In the genomic region with DNA sequence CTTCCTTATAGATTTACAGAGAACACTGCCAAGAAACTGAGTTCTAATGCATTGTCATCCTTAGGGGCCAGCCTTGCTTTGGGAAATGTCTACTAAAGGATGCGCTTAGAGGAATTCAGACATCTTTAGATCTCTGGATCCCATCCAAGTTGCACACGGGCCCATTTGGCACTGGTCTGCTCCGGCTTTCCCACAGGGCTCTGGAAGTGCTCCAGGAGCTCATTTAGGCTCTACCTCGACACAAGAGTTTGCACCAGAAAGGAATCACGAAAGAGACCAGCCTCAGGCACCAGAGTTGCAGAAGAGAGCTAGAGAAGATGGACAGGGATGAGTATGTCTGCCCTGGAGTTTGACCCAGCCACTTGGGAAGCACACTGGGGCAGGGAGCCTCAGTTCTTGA, we compare ENCODE assay signal across 17 cellular contexts.
A peak's percentile ranks its signal among the peaks of the same experiment; 100 is the strongest.
DNase-seq lines count a peak whose midpoint lies in the region; ATAC-seq, FAIRE-seq and TF ChIP-seq lines count a peak whose summit lies in the region.
"Had no signal": no experiment of that assay in that cellular context is flagged by ENCODE, and none has a peak within 500 bp of the region (broad histone marks: within the 10 kb centered on the region; RNA-seq: fewer than 3 reads in every experiment).

No MANE protein-coding gene starts in this region.

- H4K20me1 ChIP-seq in IMR-90 (ENCODE audit: insufficient read depth, low read length): no peaks in the 10 kb centered on the region

- H4K91ac ChIP-seq in IMR-90 (ENCODE audit: insufficient read depth, low read depth, low read length) (no peak overlapping the region), mesenchymal stem cell (ENCODE audit: low read length) (no peak overlapping the region)

- no peak overlapping the region for H3K14ac ChIP-seq in IMR-90 (replicated peaks; ENCODE audit: low read depth, low read length)
- no peak overlapping the region for H3K14ac ChIP-seq in mesenchymal stem cell (ENCODE audit: low read length in 2 of 2)

- peaks cover 9% of the 10 kb centered on the region for H3K9me1 ChIP-seq in IMR-90 (ENCODE audit: insufficient read depth, low read length)

- CTCF ChIA-PET in IMR-90 (lab: Yijun Ruan, JAX): no interaction called here

- FAIRE-seq in D721Med (lab: Jason Lieb, UNC): no peak
- FAIRE-seq: GM12878, GM18507 had no signal

- no peak overlapping the region for H2BK20ac ChIP-seq in IMR-90 (ENCODE audit: low read depth, low read length)

- no peaks in the 10 kb centered on the region for H3K36me3 Mint-ChIP-seq in osteocyte (ENCODE audit: unreplicated experiment)
- H3K36me3 Mint-ChIP-seq: CD4-positive, alpha-beta memory T cell; IgD-negative memory B cell had no signal

- H2BK15ac ChIP-seq in IMR-90 (ENCODE audit: low read depth, low read length) (no peak overlapping the region; the same call in 2 of the 3 replicates), mesenchymal stem cell (ENCODE audit: low read depth, poor library complexity, severe bottlenecking) (no peak overlapping the region)

- TF ChIP-seq CTCF in IMR-90 (conservative IDR thresholded peaks at IDR 0.05; ENCODE audit: low read depth, low read length) (no peak), osteocyte (IDR thresholded peaks at IDR 0.05) (no peak), D721Med (IDR thresholded peaks at IDR 0.05; ENCODE audit: insufficient read depth, missing control alignments) (no peak), coronary artery (IDR thresholded peaks at IDR 0.05) (no peak)

- peaks cover 3% of the 10 kb centered on the region for H3K4me1 ChIP-seq in IMR-90 (ENCODE audit: control insufficient read depth, insufficient read depth, low read length)
- peaks cover 2% of the 10 kb centered on the region for H3K4me1 ChIP-seq in mesenchymal stem cell (ENCODE audit: control insufficient read depth, insufficient read depth, low read depth, low read length)
- H3K4me1 ChIP-seq: HAP-1 had no signal

- no peak overlapping the region for H3K27ac ChIP-seq in IMR-90 (ENCODE audit: insufficient read depth, low read length)
- no peak overlapping the region for H3K27ac ChIP-seq in mesenchymal stem cell (ENCODE audit: low read length, poor library complexity, severe bottlenecking)
- no peak overlapping the region for H3K27ac ChIP-seq in coronary artery

- H3K9me3 ChIP-seq in IMR-90 (ENCODE audit: control insufficient read depth, insufficient read depth, low read length) (no peaks in the 10 kb centered on the region), mesenchymal stem cell (ENCODE audit: control insufficient read depth, low read length) (no peaks in the 10 kb centered on the region)
- H3K9me3 ChIP-seq: HAP-1 had no signal

- intact Hi-C loops in IMR-90 (cut with micrococcal nuclease): no loop called here

- no peak overlapping the region for H2BK12ac ChIP-seq in mesenchymal stem cell (ENCODE audit: low read length in 2 of 2)

- TF ChIP-seq RAD21 in IMR-90 (IDR thresholded peaks at IDR 0.05; ENCODE audit: low read length): no peak

- 80% methylated on average over 1 of the region's 5 CpGs; no CpG with 5 or more reads in 1 of the 2 experiments for WGBS in IMR-90 (ENCODE audit: extremely low coverage in 2 of 2, insufficient read length in 1 of 2), 2 experiments
- whole genome bisulfite sequencing in mesenchymal stem cell: 74% methylated on average over 5 of the region's 5 CpGs

- no peak overlapping the region for H4K8ac ChIP-seq in IMR-90 (ENCODE audit: low read depth in 2 of 2, low read length in 2 of 2)
- no peak overlapping the region for H4K8ac ChIP-seq in mesenchymal stem cell (ENCODE audit: low read length)

- no peaks in the 10 kb centered on the region for H3K9me3 Mint-ChIP-seq in osteocyte (ENCODE audit: unreplicated experiment)

- dilution Hi-C loops in IMR-90 (cut with HindIII; ENCODE audit: low sequenced_read_pairs, unreplicated experiment): no loop called here

- H3K27me3 Mint-ChIP-seq in osteocyte (ENCODE audit: unreplicated experiment): no peaks in the 10 kb centered on the region
- H3K27me3 Mint-ChIP-seq: IgD-negative memory B cell had no signal

- TF ChIP-seq POLR2A in IMR-90 (IDR thresholded peaks at IDR 0.05; ENCODE audit: low read depth, low read length): no peak

- BruUV-seq in IMR-90 (replicated peaks; lab: Mats Ljungman, UMichigan): no TSS peak

- no peak overlapping the region for H4K5ac ChIP-seq in IMR-90 (ENCODE audit: low read depth, low read length)

- H3K27ac Mint-ChIP-seq in osteocyte (ENCODE audit: unreplicated experiment): peak overlapping the region; percentile 38
- H3K27ac Mint-ChIP-seq: CD4-positive, alpha-beta memory T cell; IgD-negative memory B cell had no signal

- peak; percentile 75 for DNase-seq in EL
- no peak for DNase-seq in IMR-90
- peak; percentile 53 for DNase-seq in astrocyte of the hippocampus (ENCODE audit: low read depth, low spot score)
- no peak for DNase-seq in osteocyte (ENCODE audit: extremely low spot score, unreplicated experiment)
- no peak for DNase-seq in D721Med (ENCODE audit: insufficient read length, low spot score)
- DNase-seq in mesenchymal stem cell: no peak
- no peak for DNase-seq in coronary artery (ENCODE audit: low spot score)
- DNase-seq: ACHN; CD4-positive, alpha-beta memory T cell; NCI-H1048; NCI-H1694 treated with DMSO at 0.1 percent for 48 hours; NCI-H2171 treated with DMSO at 0.1 percent for 48 hours; NCI-H510A treated with DMSO at 0.1 percent for 48 hours had no signal

- H2BK120ac ChIP-seq in IMR-90 (ENCODE audit: low read depth, low read length) (no peak overlapping the region), mesenchymal stem cell (ENCODE audit: low read depth, low read length) (no peak overlapping the region)

- H3K36me3 ChIP-seq in IMR-90 (ENCODE audit: control insufficient read depth, insufficient read depth, low read length): no peaks in the 10 kb centered on the region
- no peaks in the 10 kb centered on the region for H3K36me3 ChIP-seq in mesenchymal stem cell (ENCODE audit: control insufficient read depth in 1 of 2, insufficient read depth in 2 of 2, low read depth in 1 of 2, low read length in 2 of 2)
- H3K36me3 ChIP-seq: HAP-1 had no signal

- H3K4me3 ChIP-seq in IMR-90 (ENCODE audit: insufficient read depth, low read depth, low read length): no peak overlapping the region
- no peak overlapping the region for H3K4me3 ChIP-seq in mesenchymal stem cell (ENCODE audit: insufficient read depth in 1 of 2, low read depth in 1 of 2, low read length in 2 of 2)
- no peak overlapping the region for H3K4me3 ChIP-seq in coronary artery
- H3K4me3 ChIP-seq: GM12878, HAP-1 had no signal

- H3K9ac ChIP-seq in IMR-90 (ENCODE audit: low read depth, low read length): no peak overlapping the region
- H3K9ac ChIP-seq in mesenchymal stem cell (ENCODE audit: low read length): no peak overlapping the region

- H3K56ac ChIP-seq in IMR-90 (ENCODE audit: extremely low read depth, insufficient read depth, low read length): no peak overlapping the region

- H3K4me2 ChIP-seq in IMR-90 (ENCODE audit: low read depth, low read length): no peak overlapping the region
- H3K4me2 ChIP-seq in mesenchymal stem cell (ENCODE audit: low read length, poor library complexity, severe bottlenecking): no peak overlapping the region

- H3K27me3 ChIP-seq in IMR-90 (ENCODE audit: control insufficient read depth, insufficient read depth, low read length): no peaks in the 10 kb centered on the region
- peaks cover 0 to 3% of the 10 kb centered on the region in 2 experiments for H3K27me3 ChIP-seq in mesenchymal stem cell (ENCODE audit: control insufficient read depth in 1 of 2, insufficient read depth in 1 of 2, low read length in 2 of 2)

- H3K18ac ChIP-seq in IMR-90 (ENCODE audit: low read depth, low read length) (no peak overlapping the region), mesenchymal stem cell (ENCODE audit: low read depth in 1 of 2, low read length in 2 of 2) (no peak overlapping the region)

- in situ Hi-C loops in IMR-90 (cut with MboI; ENCODE audit: low sequenced_read_pairs): no loop called here

- H2AFZ ChIP-seq in IMR-90 (replicated peaks; ENCODE audit: low read length, poor library complexity) (peak overlapping the region; percentile 17), mesenchymal stem cell (ENCODE audit: low read depth, low read length) (no peak overlapping the region)

- H3K4me1 Mint-ChIP-seq in osteocyte (ENCODE audit: unreplicated experiment): peaks cover 74% of the 10 kb centered on the region
- H3K4me1 Mint-ChIP-seq: CD4-positive, alpha-beta memory T cell; IgD-negative memory B cell had no signal

- H3K4me3 Mint-ChIP-seq in osteocyte (ENCODE audit: unreplicated experiment): no peak overlapping the region
- H3K4me3 Mint-ChIP-seq: CD4-positive, alpha-beta memory T cell; IgD-negative memory B cell had no signal

- H2AK9ac ChIP-seq in IMR-90 (replicated peaks; ENCODE audit: low read depth, low read length, poor library complexity): no peak overlapping the region

- H3K4ac ChIP-seq in IMR-90 (ENCODE audit: low read depth, low read length): no peak overlapping the region
- no peak overlapping the region for H3K4ac ChIP-seq in mesenchymal stem cell (ENCODE audit: low read depth in 1 of 2, low read length in 2 of 2)

- POLR2A ChIA-PET in IMR-90 (lab: Charles Lee; ENCODE audit: unreplicated experiment): no interaction called here

- ATAC-seq in IMR-90 (ENCODE audit: low read depth): no peak
- ATAC-seq: GM12878 had no signal

- H2AK5ac ChIP-seq in IMR-90 (ENCODE audit: low read depth, low read length) (0 out of 2 replicates have a peak overlapping the region, but pooled peaks have one; percentile 33), mesenchymal stem cell (ENCODE audit: low read length, severe bottlenecking) (no peak overlapping the region)

- H3K79me1 ChIP-seq in IMR-90 (ENCODE audit: low read depth in 1 of 2, low read length in 2 of 2) (no peaks in the 10 kb centered on the region), mesenchymal stem cell (replicated peaks; ENCODE audit: low read length, poor library complexity, severe bottlenecking) (no peaks in the 10 kb centered on the region)

- no peak overlapping the region for H2BK5ac ChIP-seq in IMR-90 (ENCODE audit: low read depth, low read length, poor library complexity, severe bottlenecking)
- H2BK5ac ChIP-seq in mesenchymal stem cell (ENCODE audit: low read depth, low read length, poor library complexity, severe bottlenecking): no peak overlapping the region

- H3K23ac ChIP-seq in IMR-90 (ENCODE audit: low read depth, low read length) (no peak overlapping the region), mesenchymal stem cell (ENCODE audit: low read length in 2 of 2) (no peak overlapping the region)

TF ChIP-seq in IMR-90, 13 proteins besides CTCF, POLR2A, EP300 and RAD21 (continues in another document):
- TF ChIP-seq MAFK (IDR thresholded peaks at IDR 0.05; ENCODE audit: low read depth, low read length) (no peak), RCOR1 (IDR thresholded peaks at IDR 0.05; ENCODE audit: insufficient replicate concordance, low read length) (no peak), BHLHE40 (IDR thresholded peaks at IDR 0.05; ENCODE audit: low read depth, low read length) (no peak), SMC3 (IDR thresholded peaks at IDR 0.05; ENCODE audit: low read depth, low read length) (no peak), MXI1 (IDR thresholded peaks at IDR 0.05; ENCODE audit: borderline replicate concordance, low read depth, low read length) (no peak), FOS (IDR thresholded peaks at IDR 0.05; ENCODE audit: low read depth, low read length) (no peak), RFX5 (IDR thresholded peaks at IDR 0.05; ENCODE audit: low read depth, low read length) (no peak), MAZ (IDR thresholded peaks at IDR 0.05; ENCODE audit: borderline replicate concordance, low read depth, low read length) (no peak)

Comparison
In these comparisons a context has a peak if more than half of its experiments do, and no peak if none do; other contexts are left out.
1. DNase-seq: peak in EL (single experiment) and astrocyte of the hippocampus (single experiment); none in IMR-90 (single experiment), osteocyte (single experiment), D721Med (single experiment), mesenchymal stem cell (single experiment) and coronary artery (single experiment).